Comparison of ENCODE assay signal across 14 cellular contexts in the genomic region with DNA sequence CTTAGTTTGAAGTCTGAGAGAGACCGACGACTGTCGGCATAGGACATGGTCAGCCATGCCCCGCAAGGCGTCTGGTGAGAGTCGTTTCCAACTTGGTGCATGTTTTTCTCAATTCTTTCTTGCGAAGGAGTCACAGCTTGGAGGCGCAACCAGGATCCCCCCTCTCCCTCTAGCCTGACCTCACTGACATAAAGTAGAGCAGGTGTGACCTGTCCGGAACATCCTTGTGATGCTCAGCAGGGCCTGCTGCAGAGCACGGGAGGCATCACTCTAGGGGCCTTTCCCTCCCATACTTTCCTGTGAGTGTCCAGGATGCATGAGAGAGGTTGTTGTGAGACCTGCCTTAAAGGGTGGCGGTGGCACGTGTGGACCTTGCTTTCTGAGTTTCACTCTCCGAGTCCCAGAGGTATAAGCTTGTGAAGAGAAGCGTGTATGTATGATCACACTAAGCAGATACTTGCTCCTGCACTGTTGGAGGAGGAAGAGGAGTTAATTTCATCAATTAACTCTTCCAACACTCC. TPM values are rescaled to one million over a fixed set of nuclear protein-coding genes. Genes with fewer than 3 reads are reported as not detected.
A peak's percentile ranks its signal among the peaks of the same experiment; 100 is the strongest.
DNase-seq lines count a peak whose midpoint lies in the region; ATAC-seq and TF ChIP-seq lines count a peak whose summit lies in the region.
"Had no signal": no experiment of that assay in that cellular context is flagged by ENCODE, and none has a peak within 500 bp of the region (broad histone marks: within the 10 kb centered on the region; RNA-seq: fewer than 3 reads in every experiment).

No MANE protein-coding gene starts in this region.

- TF ChIP-seq CTCF in DOHH2 (IDR thresholded peaks at IDR 0.05; ENCODE audit: low read depth, low read length, poor library complexity, severe bottlenecking), result no peak

- H3K27me3 Mint-ChIP-seq in T-cell, result no peaks in the 10 kb centered on the region
- H3K27me3 Mint-ChIP-seq: dendritic cell treated with granulocyte-macrophage colony-stimulating factor and Interleukin-4, amounts not matched to agents 40 ng/mL and 50 ng/mL, for 4 days had no signal

- POLR2A ChIA-PET in T-cell (lab: Charles Lee), result interaction anchor here in 1 of 2 donors (0.6 kb wide), 1 partner anchor 14 kb away, joined by 8 read pairs; no protein-coding TSS in a partner anchor

- H3K36me3 ChIP-seq in DOHH2 (ENCODE audit: control insufficient read depth, low read length), result peaks cover 75% of the 10 kb centered on the region

- peak; percentile 11 for DNase-seq in 8988T
- no peak for DNase-seq in T-cell
- peak; percentile 6 for DNase-seq in mucosa of gallbladder (ENCODE audit: low spot score)
- DNase-seq in epidermal melanocyte (ENCODE audit: insufficient read length, low spot score), result no peak
- no peak for DNase-seq in midbrain (lab: John Stamatoyannopoulos, UW)
- no peak for DNase-seq in NCI-H510A (lab: John Stamatoyannopoulos, UW)
- DNase-seq: mesenchymal stem cell; NCI-H1694 treated with DMSO at 0.1 percent for 48 hours; NCI-H69; stimulated activated CD4-positive, alpha-beta T cell treated with anti-CD3 and anti-CD28 coated beads, Interleukin-15, amount 100 ng/mL, for 24 hours had no signal

- ATAC-seq in T-cell (replicated peaks in 1 of 4) (no peak), HG03442 (IDR thresholded peaks at IDR 0.05; ENCODE audit: unreplicated experiment) (no peak)

- no peak overlapping the region for H3K27ac ChIP-seq in DOHH2 (ENCODE audit: low read depth, low read length)
- H3K27ac ChIP-seq: parathyroid adenoma had no signal

- H3F3A ChIP-seq in DOHH2 (ENCODE audit: control insufficient read depth, insufficient read depth), result no peaks in the 10 kb centered on the region

- CTCF ChIA-PET in T-cell (lab: Charles Lee), result no interaction called here

- H3K9me3 Mint-ChIP-seq in T-cell, result no peaks in the 10 kb centered on the region
- H3K9me3 Mint-ChIP-seq: dendritic cell treated with granulocyte-macrophage colony-stimulating factor and Interleukin-4, amounts not matched to agents 40 ng/mL and 50 ng/mL, for 4 days had no signal

- H3K4me1 ChIP-seq in DOHH2 (ENCODE audit: control insufficient read depth, low read length), result peaks cover 78% of the 10 kb centered on the region

- H3K27ac Mint-ChIP-seq in T-cell, result peak overlapping the region in 1 of 2 donors; percentile 39
- H3K27ac Mint-ChIP-seq: dendritic cell treated with granulocyte-macrophage colony-stimulating factor and Interleukin-4, amounts not matched to agents 40 ng/mL and 50 ng/mL, for 4 days had no signal

- peaks cover 10% of the 10 kb centered on the region for H3K36me3 Mint-ChIP-seq in T-cell

- peaks cover 92% of the 10 kb centered on the region for H3K79me2 ChIP-seq in DOHH2 (ENCODE audit: control insufficient read depth, low read length)

- no peaks in the 10 kb centered on the region for H3K27me3 ChIP-seq in DOHH2 (ENCODE audit: control insufficient read depth, low read length)

- H4K20me1 ChIP-seq in DOHH2 (ENCODE audit: control insufficient read depth, insufficient read depth, low read depth, low read length), result peaks cover 69% of the 10 kb centered on the region

- H3K4me3 ChIP-seq in DOHH2 (ENCODE audit: low read length), result peak overlapping the region; percentile 81

- H3K4me1 Mint-ChIP-seq in T-cell, result peaks cover 73 to 80% (median 76%) of the 10 kb centered on the region in 3 donors

- no peaks in the 10 kb centered on the region for H3K9me3 ChIP-seq in DOHH2 (ENCODE audit: control insufficient read depth, insufficient read depth, low read length)

- H3K4me3 Mint-ChIP-seq in T-cell, result peak overlapping the region in 2 of 3 donors; percentile 25 to 78
- H3K4me3 Mint-ChIP-seq: dendritic cell treated with granulocyte-macrophage colony-stimulating factor and Interleukin-4, amounts not matched to agents 40 ng/mL and 50 ng/mL, for 4 days had no signal

- no peaks in the 10 kb centered on the region for H3K9me2 ChIP-seq in DOHH2 (replicated peaks; ENCODE audit: control insufficient read depth, low read length)

- H3K4me2 ChIP-seq in DOHH2 (ENCODE audit: low read length), result peak overlapping the region; percentile 94

RNA-seq across cellular contexts. Expression of gene TENT4A, which starts 5.0 kb away (rescaled TPM):
- total RNA-seq in T-cell (10 to 100 TPM; 42.7 to 62.9 (median 45.6) TPM), mucosa of gallbladder (19.8 TPM)

Comparison
In these comparisons a context has a peak if more than half of its experiments do, and no peak if none do; other contexts are left out.
1. DNase-seq: peak in 8988T (single experiment) and mucosa of gallbladder (single experiment); none in T-cell (0 of 34), epidermal melanocyte (single experiment), midbrain (single experiment) and NCI-H510A (single experiment).